ENCODE assay signal across 26 cellular contexts in the genomic region with DNA sequence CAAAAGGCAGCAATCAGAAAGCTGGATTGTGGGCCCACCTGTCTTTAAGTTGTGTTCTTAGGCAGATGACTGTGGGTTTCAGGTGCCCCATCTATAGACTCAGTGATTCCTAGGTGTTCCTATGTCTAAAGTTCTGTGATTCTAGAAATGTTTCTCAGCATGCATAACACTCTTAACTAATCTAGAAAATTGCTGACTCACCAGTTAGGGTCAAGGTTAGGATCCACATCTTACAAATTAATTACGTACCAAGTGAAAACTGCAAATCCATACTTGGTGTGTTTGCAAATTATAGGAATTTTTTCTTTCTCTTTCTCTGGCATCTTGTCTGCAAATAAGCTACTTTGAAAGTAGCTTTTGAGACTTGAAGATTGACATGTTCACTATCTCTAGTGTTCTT. TPM values are rescaled to one million over a fixed set of nuclear protein-coding genes. Genes with fewer than 3 reads are reported as not detected.
"Had no signal": no experiment of that assay in that cellular context is flagged by ENCODE, and none has a peak within 500 bp of the region (broad histone marks: within the 10 kb centered on the region; RNA-seq: fewer than 3 reads in every experiment).

No MANE protein-coding gene starts in this region.

- H3K36me3 ChIP-seq: esophagus muscularis mucosa, lower lobe of right lung, thoracic aorta, uterus had no signal

- H3K9me3 ChIP-seq: esophagus muscularis mucosa, lower lobe of right lung, thoracic aorta, uterus had no signal

- ATAC-seq: activated CD4-positive, CD25-positive, alpha-beta regulatory T cell treated with anti-CD3 and anti-CD28 coated beads, Interleukin-2, amount 50 U/mL, for 24 hours; foreskin keratinocyte; lower lobe of right lung; natural killer cell; sciatic nerve; stimulated activated effector memory CD8-positive, alpha-beta T cell treated with anti-CD3 and anti-CD28 coated beads, Interleukin-12 subunit alpha, Interleukin-12 subunit beta, amount 100 ng/mL, for 72 hours had no signal

- H3K4me1 ChIP-seq: foreskin keratinocyte, uterus had no signal

- FAIRE-seq: astrocyte, small intestine, TTC549 had no signal

- H3K4me3 ChIP-seq: esophagus muscularis mucosa, lower lobe of right lung, thoracic aorta, uterus had no signal

- DNase-seq: activated CD4-positive, alpha-beta memory T cell treated with anti-CD3 and anti-CD28 coated beads for 36 hours; activated CD4-positive, alpha-beta T cell treated with anti-CD3 and anti-CD28 coated beads, Interleukin-2, amount 10 ng/mL, durations not matched to agents 24 days and 14 days; activated CD8-positive, alpha-beta memory T cell treated with anti-CD3 and anti-CD28 coated beads, Interleukin-2, amount 50 U/mL, for 48 hours; activated gamma-delta T cell treated with Interleukin-2 at 50 U/mL for 16 hours; activated naive CD4-positive, alpha-beta T cell treated with anti-CD3 and anti-CD28 coated beads, Interleukin-2, amount 50 U/mL, for 16 hours; activated T-cell treated with anti-CD3 and anti-CD28 coated beads, Interleukin-2, amount 50 U/mL, for 24 hours; amniotic stem cell; central memory CD4-positive, alpha-beta T cell; foreskin keratinocyte; kidney glomerular epithelial cell; lower lobe of right lung; mesenchymal stem cell; natural killer cell; posterior cingulate gyrus; small intestine; stimulated activated CD4-positive, alpha-beta T cell treated with anti-CD3 and anti-CD28 coated beads, Interleukin-4, amount 100 ng/mL, for 24 hours; uterus had no signal

- H3K27ac ChIP-seq: esophagus muscularis mucosa, foreskin keratinocyte, lower lobe of right lung, thoracic aorta, uterus, VCaP had no signal

RNA-seq across cellular contexts. Expression of gene CECR2, which starts 7.7 kb away (rescaled TPM):
- total RNA-seq: activated CD4-positive, alpha-beta memory T cell treated with anti-CD3 and anti-CD28 coated beads for 36 hours; foreskin keratinocyte; osteoblast had no signal
- polyA plus RNA-seq: foreskin keratinocyte had no signal
